19 cellular contexts compared by ENCODE assay signal in the genomic region with DNA sequence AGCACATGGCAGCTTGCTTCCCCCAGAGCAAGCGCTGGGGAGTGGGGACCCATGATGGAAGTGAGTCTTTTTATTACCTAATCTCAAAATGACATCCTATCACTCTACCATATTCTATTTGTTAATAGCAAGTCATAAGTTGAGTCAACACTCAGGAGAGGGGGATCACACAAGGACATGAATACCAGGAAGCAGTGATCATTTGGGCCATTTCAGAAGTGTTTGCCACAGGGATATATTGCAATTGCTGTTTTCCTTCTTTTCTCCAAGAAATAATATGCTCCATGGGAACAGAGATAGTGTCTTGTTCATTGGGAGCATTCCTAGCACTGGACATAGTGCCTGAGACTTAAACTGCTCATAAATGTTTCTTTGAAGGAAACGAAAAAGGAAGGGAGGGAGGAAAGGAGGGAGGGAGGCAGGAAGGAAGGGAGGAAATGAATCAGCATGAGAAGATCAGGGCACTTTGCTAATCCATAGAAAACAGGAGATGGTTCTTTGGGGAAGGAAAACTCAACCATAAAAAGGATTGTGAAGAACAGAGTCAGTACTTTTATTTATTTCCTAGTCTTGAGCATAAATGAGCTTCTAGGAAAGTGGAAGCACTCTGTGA. TPM values are rescaled to one million over a fixed set of nuclear protein-coding genes. Genes with fewer than 3 reads are reported as not detected.
DNase-seq lines count a peak whose midpoint lies in the region; ATAC-seq, FAIRE-seq and TF ChIP-seq lines count a peak whose summit lies in the region.
"Had no signal": no experiment of that assay in that cellular context is flagged by ENCODE, and none has a peak within 500 bp of the region (broad histone marks: within the 10 kb centered on the region; RNA-seq: fewer than 3 reads in every experiment).

No MANE protein-coding gene starts in this region.

- peaks cover 37% of the 10 kb centered on the region for H3K4me1 ChIP-seq in A549
- H3K4me1 ChIP-seq: SJCRH30 had no signal

- no peak for FAIRE-seq in A549 (lab: Jason Lieb, UNC)

- no peaks in the 10 kb centered on the region for H3K36me3 ChIP-seq in SK-N-MC (ENCODE audit: insufficient read depth, low read length)
- H3K36me3 ChIP-seq: SJCRH30, stomach had no signal

- intact Hi-C loops in Right ventricle myocardium inferior (cut with DNase I): no loop called here
- intact Hi-C loops in Calu3 (cut with micrococcal nuclease; ENCODE audit: unreplicated experiment): no loop called here

- H3K27ac Mint-ChIP-seq in Calu3 (ENCODE audit: unreplicated experiment): no peak overlapping the region

- no peaks in the 10 kb centered on the region for H3K9me3 ChIP-seq in A549
- H3K9me3 ChIP-seq in SK-N-MC (ENCODE audit: low read depth, low read length): no peaks in the 10 kb centered on the region
- H3K9me3 ChIP-seq: SJCRH30, stomach had no signal

- TF ChIP-seq RAD21 in A549 (conservative IDR thresholded peaks at IDR 0.05 in 1 of 2, IDR thresholded peaks at IDR 0.05 in 1 of 2): no peak

- H3K4me1 Mint-ChIP-seq in Calu3 (ENCODE audit: low read depth, unreplicated experiment): peaks cover 19% of the 10 kb centered on the region

- no peak overlapping the region for H3K4me3 ChIP-seq in A549
- peak overlapping the region; percentile 46; the same call in 1 of the 2 replicates for H3K4me3 ChIP-seq in SK-N-MC
- no peak overlapping the region for H3K4me3 ChIP-seq in fibroblast of pulmonary artery (replicated peaks; ENCODE audit: low read depth, low read length)
- H3K4me3 ChIP-seq: SJCRH30, stomach had no signal

- H3K4me3 Mint-ChIP-seq in Calu3 (ENCODE audit: low read depth, unreplicated experiment): no peak overlapping the region

- DNase-seq in A549 (ENCODE audit: low read depth in 1 of 2, low spot score in 1 of 2) (no peak), HCEC 1CT (peak; percentile 65), SK-N-MC (ENCODE audit: low read depth, low spot score) (peak; percentile 72), fibroblast of pulmonary artery (ENCODE audit: low read depth) (peak; percentile 39), Right ventricle myocardium inferior (ENCODE audit: missing footprints) (no peak), Calu3 (no peak), AML-193 (lab: John Stamatoyannopoulos, UW) (no peak)
- DNase-seq: activated CD4-positive, alpha-beta T cell treated with anti-CD3 and anti-CD28 coated beads for 4 hours; amniotic stem cell; central memory CD4-positive, alpha-beta T cell; effector CD8-positive, alpha-beta T cell; NCI-H2081 treated with DMSO at 0.1 percent for 48 hours; NCI-H510A; right cardiac atrium; SJCRH30; stomach; T-helper 9 cell had no signal

- WGBS in A549 (ENCODE audit: missing lambda C conversion rate): 59% methylated on average over 2 of the region's 2 CpGs

- no peak for TF ChIP-seq POLR2A in A549 (IDR thresholded peaks at IDR 0.05; ENCODE audit: low read length)

- H3K27ac ChIP-seq in A549 (peak overlapping the region; percentile 18 to 50; a peak in 3 of 6 replicates), SK-N-MC (peak overlapping the region; percentile 15; the same call in 1 of the 2 replicates)
- H3K27ac ChIP-seq: foreskin keratinocyte, SJCRH30, stomach had no signal

- no peaks in the 10 kb centered on the region for H3K9me3 Mint-ChIP-seq in Calu3 (ENCODE audit: low read depth, unreplicated experiment)

- BruUV-seq in Calu3 (replicated peaks; lab: Mats Ljungman, UMichigan): no TSS peak

- no peak for ATAC-seq in A549
- ATAC-seq in Right ventricle myocardium inferior: no peak
- ATAC-seq in GM21528 (IDR thresholded peaks at IDR 0.05; ENCODE audit: low FRiP score, unreplicated experiment): no peak
- ATAC-seq: foreskin keratinocyte, right cardiac atrium had no signal

- TF ChIP-seq EP300 in A549 (IDR thresholded peaks at IDR 0.05): no peak

- 0 out of 3 replicates have a peak overlapping the region, but pooled peaks have one; percentile 4 for H3K4me2 ChIP-seq in A549

- no peak overlapping the region for H3K9ac ChIP-seq in SK-N-MC (ENCODE audit: insufficient read length)

- TF ChIP-seq CTCF in A549 (IDR thresholded peaks at IDR 0.05) (no peak), fibroblast of pulmonary artery (IDR thresholded peaks at IDR 0.05; ENCODE audit: low read length, missing control alignments) (no peak), Calu3 (IDR thresholded peaks at IDR 0.05; ENCODE audit: unreplicated experiment) (no peak)

- H3K27me3 Mint-ChIP-seq in Calu3 (ENCODE audit: unreplicated experiment): no peaks in the 10 kb centered on the region

- POLR2A ChIA-PET in A549 (lab: Yijun Ruan, JAX): no interaction called here

- CTCF ChIA-PET in A549 (lab: Yijun Ruan, JAX) (interaction anchor here (1.1 to 4.8 kb wide), 4 partner anchors 19 to 429 kb away, joined by 3 to 16 read pairs (median 4); partner anchors contain the start of gene EEA1), Calu3 (lab: Charles Lee) (no interaction called here)

- peaks cover 8% of the 10 kb centered on the region for H3K36me3 Mint-ChIP-seq in Calu3 (ENCODE audit: insufficient read depth, unreplicated experiment)

TF ChIP-seq in A549, 52 proteins besides CTCF, POLR2A, EP300 and RAD21:
- no peak for TF ChIP-seq HDAC2 (IDR thresholded peaks at IDR 0.05)
- TF ChIP-seq JUNB (IDR thresholded peaks at IDR 0.05): no peak
- TF ChIP-seq HOXB5 (CRISPR knock-in tag; IDR thresholded peaks at IDR 0.05): no peak
- TF ChIP-seq HES2 (IDR thresholded peaks at IDR 0.05): no peak
- no peak for TF ChIP-seq NR3C1 (IDR thresholded peaks at IDR 0.05)
- no peak for TF ChIP-seq RARB (CRISPR knock-in tag; IDR thresholded peaks at IDR 0.05)
- no peak for TF ChIP-seq HOXB13 (CRISPR knock-in tag; IDR thresholded peaks at IDR 0.05; ENCODE audit: low read depth)
- TF ChIP-seq ZC3H11A (IDR thresholded peaks at IDR 0.05): no peak
- no peak for TF ChIP-seq KDM5A (IDR thresholded peaks at IDR 0.05)
- no peak for TF ChIP-seq ESRRA (IDR thresholded peaks at IDR 0.05; ENCODE audit: borderline replicate concordance, low read length)
- TF ChIP-seq TP53 (CRISPR knock-in tag; IDR thresholded peaks at IDR 0.05): no peak

RNA-seq across cellular contexts. Expression of gene EEA1, which starts 39.2 kb away (rescaled TPM):
- 8.1 and 8.3 TPM in 2 replicates for polyA plus RNA-seq in A549 (2011; rRNA removed)
- polyA plus RNA-seq in A549 (2012; cell fraction: cytosol; rRNA removed): 0.66 and 0.67 TPM in 2 replicates
- polyA plus RNA-seq in A549 (2012; cell fraction: nucleus; rRNA removed): 0.82 and 1.2 TPM in 2 replicates
- polyA plus RNA-seq in A549 (2017; fragmentation: RNase III; extraction: RNeasy Plus Mini Kit Qiagen cat#74134 plus additional on column Dnase treatment): 5.0 to 6.6 TPM (median 5.3 TPM) in 3 replicates
- polyA minus RNA-seq in A549 (2011; rRNA and poly(A)+ RNA removed): 5.2 and 9.8 TPM in 2 replicates
- total RNA-seq in Right ventricle myocardium inferior: 25.8 TPM
- 25.5 and 27.4 TPM in 2 replicates for total RNA-seq in Calu3 (2022)

Comparison
In these comparisons a context has a peak if more than half of its experiments do, and no peak if none do; other contexts are left out.
1. DNase-seq: peak in HCEC 1CT (single experiment), SK-N-MC (single experiment) and fibroblast of pulmonary artery (single experiment); none in A549 (0 of 2), Right ventricle myocardium inferior (single experiment), Calu3 (single experiment) and AML-193 (0 of 2).